1 cellular context compared by ENCODE assay signal in genomic region chr11:32562839-32563599, GRCh38.
A peak's percentile ranks its signal among the peaks of the same experiment; 100 is the strongest.
TF ChIP-seq lines count a peak whose summit lies in the region.

No MANE protein-coding gene starts in this region.

TF ChIP-seq in HEK293, 187 proteins besides CTCF, POLR2A, EP300 and RAD21 (continued from another document):
- TF ChIP-seq, protein P1, sequence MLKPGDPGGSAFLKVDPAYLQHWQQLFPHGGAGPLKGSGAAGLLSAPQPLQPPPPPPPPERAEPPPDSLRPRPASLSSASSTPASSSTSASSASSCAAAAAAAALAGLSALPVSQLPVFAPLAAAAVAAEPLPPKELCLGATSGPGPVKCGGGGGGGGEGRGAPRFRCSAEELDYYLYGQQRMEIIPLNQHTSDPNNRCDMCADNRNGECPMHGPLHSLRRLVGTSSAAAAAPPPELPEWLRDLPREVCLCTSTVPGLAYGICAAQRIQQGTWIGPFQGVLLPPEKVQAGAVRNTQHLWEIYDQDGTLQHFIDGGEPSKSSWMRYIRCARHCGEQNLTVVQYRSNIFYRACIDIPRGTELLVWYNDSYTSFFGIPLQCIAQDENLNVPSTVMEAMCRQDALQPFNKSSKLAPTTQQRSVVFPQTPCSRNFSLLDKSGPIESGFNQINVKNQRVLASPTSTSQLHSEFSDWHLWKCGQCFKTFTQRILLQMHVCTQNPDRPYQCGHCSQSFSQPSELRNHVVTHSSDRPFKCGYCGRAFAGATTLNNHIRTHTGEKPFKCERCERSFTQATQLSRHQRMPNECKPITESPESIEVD (tag by site-specific recombination; IDR thresholded peaks at IDR 0.05) = peak; percentile 73
- TF ChIP-seq ZNF747 (tag by site-specific recombination; IDR thresholded peaks at IDR 0.05) = no peak
- TF ChIP-seq KLF1 (tag by site-specific recombination; IDR thresholded peaks at IDR 0.05) = no peak
- TF ChIP-seq OSR2 (tag by site-specific recombination; IDR thresholded peaks at IDR 0.05) = peak; percentile 82
- no peak for TF ChIP-seq SCRT1 (tag by site-specific recombination; IDR thresholded peaks at IDR 0.05; ENCODE audit: borderline replicate concordance)
- TF ChIP-seq TRIM28 (IDR thresholded peaks at IDR 0.05; ENCODE audit: borderline replicate concordance, low read length) = peak; percentile 56; the same call in 1 of the 2 replicates
- 0 out of 2 replicates have a peak, but pooled peaks have one; percentile 38 for TF ChIP-seq ZEB2 (tag by site-specific recombination; IDR thresholded peaks at IDR 0.05)
- TF ChIP-seq ZNF596 (tag by site-specific recombination; IDR thresholded peaks at IDR 0.05) = no peak
- TF ChIP-seq ZXDB (tag by site-specific recombination; IDR thresholded peaks at IDR 0.05) = peak; percentile 23; the same call in 1 of the 2 replicates
- no peak for TF ChIP-seq ZSCAN18 (tag by site-specific recombination; IDR thresholded peaks at IDR 0.05)
- peak; percentile 33; the same call in 1 of the 2 replicates for TF ChIP-seq GLI2 (tag by site-specific recombination; IDR thresholded peaks at IDR 0.05; ENCODE audit: borderline replicate concordance, low read depth)
- TF ChIP-seq, protein P2, sequence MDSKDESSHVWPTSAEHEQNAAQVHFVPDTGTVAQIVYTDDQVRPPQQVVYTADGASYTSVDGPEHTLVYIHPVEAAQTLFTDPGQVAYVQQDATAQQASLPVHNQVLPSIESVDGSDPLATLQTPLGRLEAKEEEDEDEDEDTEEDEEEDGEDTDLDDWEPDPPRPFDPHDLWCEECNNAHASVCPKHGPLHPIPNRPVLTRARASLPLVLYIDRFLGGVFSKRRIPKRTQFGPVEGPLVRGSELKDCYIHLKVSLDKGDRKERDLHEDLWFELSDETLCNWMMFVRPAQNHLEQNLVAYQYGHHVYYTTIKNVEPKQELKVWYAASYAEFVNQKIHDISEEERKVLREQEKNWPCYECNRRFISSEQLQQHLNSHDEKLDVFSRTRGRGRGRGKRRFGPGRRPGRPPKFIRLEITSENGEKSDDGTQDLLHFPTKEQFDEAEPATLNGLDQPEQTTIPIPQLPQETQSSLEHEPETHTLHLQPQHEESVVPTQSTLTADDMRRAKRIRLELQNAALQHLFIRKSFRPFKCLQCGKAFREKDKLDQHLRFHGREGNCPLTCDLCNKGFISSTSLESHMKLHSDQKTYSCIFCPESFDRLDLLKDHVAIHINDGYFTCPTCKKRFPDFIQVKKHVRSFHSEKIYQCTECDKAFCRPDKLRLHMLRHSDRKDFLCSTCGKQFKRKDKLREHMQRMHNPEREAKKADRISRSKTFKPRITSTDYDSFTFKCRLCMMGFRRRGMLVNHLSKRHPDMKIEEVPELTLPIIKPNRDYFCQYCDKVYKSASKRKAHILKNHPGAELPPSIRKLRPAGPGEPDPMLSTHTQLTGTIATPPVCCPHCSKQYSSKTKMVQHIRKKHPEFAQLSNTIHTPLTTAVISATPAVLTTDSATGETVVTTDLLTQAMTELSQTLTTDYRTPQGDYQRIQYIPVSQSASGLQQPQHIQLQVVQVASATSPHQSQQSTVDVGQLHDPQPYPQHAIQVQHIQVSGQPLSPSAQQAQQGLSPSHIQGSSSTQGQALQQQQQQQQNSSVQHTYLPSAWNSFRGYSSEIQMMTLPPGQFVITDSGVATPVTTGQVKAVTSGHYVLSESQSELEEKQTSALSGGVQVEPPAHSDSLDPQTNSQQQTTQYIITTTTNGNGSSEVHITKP (tag by site-specific recombination; IDR thresholded peaks at IDR 0.05) = peak; percentile 86
